Comparison of ENCODE assay signal across 16 cellular contexts in genomic region chr17:72665841-72666518, GRCh38.
DNase-seq lines count a peak whose midpoint lies in the region; TF ChIP-seq lines count a peak whose summit lies in the region.
"Had no signal": no experiment of that assay in that cellular context is flagged by ENCODE, and none has a peak within 500 bp of the region (broad histone marks: within the 10 kb centered on the region; RNA-seq: fewer than 3 reads in every experiment).

No MANE protein-coding gene starts in this region.

- peaks cover 0 to 4% of the 10 kb centered on the region in 2 experiments for H3K27me3 ChIP-seq in mesenchymal stem cell (ENCODE audit: control insufficient read depth in 1 of 2, insufficient read depth in 1 of 2, low read length in 2 of 2)
- H3K27me3 ChIP-seq: breast epithelium, heart right ventricle, vagina had no signal

- no peak overlapping the region for H3K14ac ChIP-seq in mesenchymal stem cell (ENCODE audit: low read length in 2 of 2)

- H3K27ac ChIP-seq in mesenchymal stem cell (ENCODE audit: low read length, poor library complexity, severe bottlenecking): no peak overlapping the region
- H3K27ac ChIP-seq: breast epithelium, heart right ventricle, lower lobe of right lung, vagina had no signal

- no peak overlapping the region for H2AK5ac ChIP-seq in mesenchymal stem cell (ENCODE audit: low read length, severe bottlenecking)

- H3K9me3 ChIP-seq in mesenchymal stem cell (ENCODE audit: control insufficient read depth, low read length): peaks cover 3% of the 10 kb centered on the region
- H3K9me3 ChIP-seq: breast epithelium, lower lobe of right lung, vagina had no signal

- no peak overlapping the region for H3K23ac ChIP-seq in mesenchymal stem cell (ENCODE audit: low read length in 2 of 2)

- no peak overlapping the region for H2BK15ac ChIP-seq in mesenchymal stem cell (ENCODE audit: low read depth, poor library complexity, severe bottlenecking)

- no peak overlapping the region for H4K91ac ChIP-seq in mesenchymal stem cell (ENCODE audit: low read length)

- H3K4me2 ChIP-seq in mesenchymal stem cell (ENCODE audit: low read length, poor library complexity, severe bottlenecking): peak overlapping the region; percentile 7

- no peak overlapping the region for H2AFZ ChIP-seq in mesenchymal stem cell (ENCODE audit: low read depth, low read length)

- no peak overlapping the region for H3K4ac ChIP-seq in mesenchymal stem cell (ENCODE audit: low read depth in 1 of 2, low read length in 2 of 2)

- DNase-seq in AG10803 (ENCODE audit: low read depth) (peak; percentile 43), HFF-Myc (ENCODE audit: extremely low read depth, low read depth) (peak; percentile 84), astrocyte of the spinal cord (ENCODE audit: low read depth, low spot score) (peak; percentile 52), mesenchymal stem cell (no peak), mucosa of gallbladder (ENCODE audit: low spot score) (no peak), A172 (ENCODE audit: low spot score) (no peak)
- no peak for DNase-seq in activated CD4-positive, CD25-positive, alpha-beta regulatory T cell treated with anti-CD3 and anti-CD28 coated beads, Interleukin-2, amount 50 U/mL, for 72 hours
- DNase-seq: activated naive CD8-positive, alpha-beta T cell treated with anti-CD3 and anti-CD28 coated beads for 36 hours; dermis blood vessel endothelial cell; erythroblast; heart right ventricle; lower lobe of right lung; small intestine; stimulated activated CD4-positive, alpha-beta T cell treated with anti-CD3 and anti-CD28 coated beads, Interleukin-4, amount 100 ng/mL, for 24 hours had no signal

- H3K18ac ChIP-seq in mesenchymal stem cell (ENCODE audit: low read depth in 1 of 2, low read length in 2 of 2): no peak overlapping the region

- H3K4me1 ChIP-seq in mesenchymal stem cell (ENCODE audit: control insufficient read depth, insufficient read depth, low read depth, low read length): peaks cover 20% of the 10 kb centered on the region
- H3K4me1 ChIP-seq: breast epithelium, heart right ventricle, lower lobe of right lung, vagina had no signal

- in situ Hi-C loops in astrocyte of the spinal cord (cut with HindIII; ENCODE audit: low sequenced_read_pairs): no loop called here

- H2BK12ac ChIP-seq in mesenchymal stem cell (ENCODE audit: low read length in 2 of 2): no peak overlapping the region

- H3K9ac ChIP-seq in mesenchymal stem cell (ENCODE audit: low read length): no peak overlapping the region

- H2BK120ac ChIP-seq in mesenchymal stem cell (ENCODE audit: low read depth, low read length): no peak overlapping the region

- peaks cover 2% of the 10 kb centered on the region for H3K79me1 ChIP-seq in mesenchymal stem cell (replicated peaks; ENCODE audit: low read length, poor library complexity, severe bottlenecking)

- no peak overlapping the region for H4K8ac ChIP-seq in mesenchymal stem cell (ENCODE audit: low read length)

- no peaks in the 10 kb centered on the region for H3K36me3 ChIP-seq in mesenchymal stem cell (ENCODE audit: control insufficient read depth in 1 of 2, insufficient read depth in 2 of 2, low read depth in 1 of 2, low read length in 2 of 2)
- H3K36me3 ChIP-seq: breast epithelium, heart right ventricle, lower lobe of right lung, vagina had no signal

- no peak overlapping the region for H3K4me3 ChIP-seq in AG10803 (ENCODE audit: low read length)
- H3K4me3 ChIP-seq in HFF-Myc (replicated peaks; ENCODE audit: low read depth, low read length): no peak overlapping the region
- H3K4me3 ChIP-seq in astrocyte of the spinal cord (ENCODE audit: low read depth, low read length): no peak overlapping the region
- H3K4me3 ChIP-seq in mesenchymal stem cell (ENCODE audit: insufficient read depth in 1 of 2, low read depth in 1 of 2, low read length in 2 of 2): no peak overlapping the region
- H3K4me3 ChIP-seq: breast epithelium, heart right ventricle, lower lobe of right lung, vagina had no signal

- TF ChIP-seq CTCF in AG10803 (conservative IDR thresholded peaks at IDR 0.05; ENCODE audit: low read length): no peak
- TF ChIP-seq CTCF in HFF-Myc (IDR thresholded peaks at IDR 0.05; ENCODE audit: low read depth, low read length, missing control alignments): no peak
- TF ChIP-seq CTCF in astrocyte of the spinal cord (IDR thresholded peaks at IDR 0.05; ENCODE audit: low read depth, low read length): no peak

- no peak overlapping the region for H2BK5ac ChIP-seq in mesenchymal stem cell (ENCODE audit: low read depth, low read length, poor library complexity, severe bottlenecking)

- 77% methylated on average over 16 of the region's 16 CpGs for WGBS in mesenchymal stem cell

Comparison
In these comparisons a context has a peak if more than half of its experiments do, and no peak if none do; other contexts are left out.
1. DNase-seq: peak in AG10803 (single experiment), HFF-Myc (single experiment) and astrocyte of the spinal cord (single experiment); none in mesenchymal stem cell (single experiment), activated CD4-positive, CD25-positive, alpha-beta regulatory T cell treated with anti-CD3 and anti-CD28 coated beads, Interleukin-2, amount 50 U/mL, for 72 hours (single experiment), mucosa of gallbladder (single experiment) and A172 (single experiment).